In genomic region chr9:7293091-7293490, GRCh38 we compare ENCODE assay signal across 21 cellular contexts.
DNase-seq lines count a peak whose midpoint lies in the region; ATAC-seq, FAIRE-seq and TF ChIP-seq lines count a peak whose summit lies in the region.
"Had no signal": no experiment of that assay in that cellular context is flagged by ENCODE, and none has a peak within 500 bp of the region (broad histone marks: within the 10 kb centered on the region; RNA-seq: fewer than 3 reads in every experiment).

No MANE protein-coding gene starts in this region.

- no peaks in the 10 kb centered on the region for H3K27me3 ChIP-seq in DND-41 (ENCODE audit: insufficient read depth, low read length, poor library complexity)

- peak; percentile 49; the same call in 1 of the 3 replicates for ATAC-seq in DND-41 (ENCODE audit: insufficient read depth, low read depth)
- ATAC-seq: HepG2 had no signal

- peak; percentile 78 for FAIRE-seq in GM12891 (lab: Jason Lieb, UNC)
- FAIRE-seq: H54, HepG2, RCC 7860 had no signal

- no peak overlapping the region for H2AFZ ChIP-seq in DND-41 (ENCODE audit: low read depth, low read length)

- no peaks in the 10 kb centered on the region for H3K4me1 ChIP-seq in DND-41 (ENCODE audit: insufficient read depth, low read length)
- H3K4me1 ChIP-seq: Caco-2 had no signal

- DNase-seq in DND-41 = no peak
- DNase-seq in GM12891 (ENCODE audit: insufficient read length, low spot score) = no peak
- DNase-seq in OCI-M1 (lab: John Stamatoyannopoulos, UW) = peak; percentile 90
- DNase-seq in myocyte (ENCODE audit: low read depth) = peak; percentile 46
- DNase-seq in NCI-H1092 (lab: John Stamatoyannopoulos, UW) = no peak
- no peak for DNase-seq in GM13977 (ENCODE audit: low spot score)
- DNase-seq in cerebellar cortex (ENCODE audit: low spot score) = no peak
- DNase-seq: Caco-2; CD4-positive, CD25-positive, alpha-beta regulatory T cell; HFFc6; KG1; NCI-H1105 treated with DMSO at 0.1 percent for 48 hours; NCI-H1694 treated with DMSO at 0.1 percent for 48 hours; NCI-H2107; NCI-H2227 treated with DMSO at 0.1 percent for 48 hours; NCI-H524 treated with DMSO at 0.1 percent for 48 hours; Right ventricle myocardium superior; SK-N-SH had no signal

- no peak for TF ChIP-seq POLR2A in GM12891 (IDR thresholded peaks at IDR 0.05; ENCODE audit: low read depth, low read length)

- no peaks in the 10 kb centered on the region for H4K20me1 ChIP-seq in DND-41 (ENCODE audit: insufficient read depth, low read length)

- TF ChIP-seq CTCF in DND-41 (IDR thresholded peaks at IDR 0.05; ENCODE audit: borderline replicate concordance, extremely low read depth, low read length, poor library complexity, severe bottlenecking) (no peak), GM13977 (IDR thresholded peaks at IDR 0.05; ENCODE audit: extremely low read depth, insufficient read depth, missing control alignments) (no peak)

- H3K9ac ChIP-seq in DND-41 (ENCODE audit: low read depth, low read length) = no peak overlapping the region
- H3K9ac ChIP-seq: SK-N-SH had no signal

- in situ Hi-C loops in GM13977 (cut with MboI; ENCODE audit: low pct_unique_long_range_greater_than_20kb, low sequenced_read_pairs, unreplicated experiment) = no loop called here

- no peak overlapping the region for H3K4me3 ChIP-seq in DND-41 (ENCODE audit: low read depth in 1 of 2, low read length in 2 of 2)

- no peaks in the 10 kb centered on the region for H3K79me2 ChIP-seq in DND-41 (ENCODE audit: insufficient read depth, low read length)

- H3K36me3 ChIP-seq in DND-41 (ENCODE audit: insufficient read depth, low read length) = no peaks in the 10 kb centered on the region

- H3K27ac ChIP-seq in DND-41 (ENCODE audit: low read length) = no peak overlapping the region

- no peaks in the 10 kb centered on the region for H3K9me3 ChIP-seq in DND-41 (ENCODE audit: insufficient read depth, low read length, severe bottlenecking)
- H3K9me3 ChIP-seq: Caco-2, SK-N-SH had no signal

- H3K4me2 ChIP-seq in DND-41 (ENCODE audit: insufficient read depth, low read length) = no peak overlapping the region
- H3K4me2 ChIP-seq: SK-N-SH had no signal

TF ChIP-seq in GM12891, 5 proteins besides CTCF, POLR2A, EP300 and RAD21:
- TF ChIP-seq PAX5 (IDR thresholded peaks at IDR 0.05; ENCODE audit: insufficient read depth, low read length, severe bottlenecking) = no peak
- TF ChIP-seq POLR2AphosphoS5 (IDR thresholded peaks at IDR 0.05; ENCODE audit: low read depth, low read length) = no peak
- TF ChIP-seq TAF1 (IDR thresholded peaks at IDR 0.05; ENCODE audit: low read depth, low read length) = no peak
- TF ChIP-seq SPI1 (IDR thresholded peaks at IDR 0.05; ENCODE audit: low read depth, low read length) = no peak
- no peak for TF ChIP-seq POU2F2 (IDR thresholded peaks at IDR 0.05; ENCODE audit: low read depth, low read length)

Comparison
In these comparisons a context has a peak if more than half of its experiments do, and no peak if none do; other contexts are left out.
1. DNase-seq: peak in OCI-M1 (single experiment) and myocyte (single experiment); none in DND-41 (single experiment), GM12891 (single experiment), NCI-H1092 (single experiment), GM13977 (single experiment) and cerebellar cortex (single experiment).